8 cellular contexts compared by ENCODE assay signal in genomic region chr14:100238419-100239199, GRCh38. TPM values are rescaled to one million over a fixed set of nuclear protein-coding genes. Genes with fewer than 3 reads are reported as not detected.
DNase-seq lines count a peak whose midpoint lies in the region; ATAC-seq and TF ChIP-seq lines count a peak whose summit lies in the region.

YY1 (plus strand) TSS chr14:100239144; CDS start chr14:100239245, 101 bp downstream.

- TF ChIP-seq RAD21 in Ishikawa (IDR thresholded peaks at IDR 0.05; ENCODE audit: low read depth), result no peak

- peak; percentile 73 for ATAC-seq in GM21619 (IDR thresholded peaks at IDR 0.05; ENCODE audit: unreplicated experiment)

- TF ChIP-seq CTCF in epithelial cell of esophagus (IDR thresholded peaks at IDR 0.05; ENCODE audit: insufficient read depth, low read depth, low read length, missing control alignments), result no peak

- H3K4me3 ChIP-seq in epithelial cell of esophagus (ENCODE audit: low read length), result peak within 1 kb of the TSS; percentile 88

- no peak for TF ChIP-seq EP300 in Ishikawa (IDR thresholded peaks at IDR 0.05; ENCODE audit: borderline replicate concordance)

- peak; percentile 71 for DNase-seq in DMS153 treated with DMSO at 0.1 percent for 48 hours (lab: John Stamatoyannopoulos, UW; ENCODE audit: unreplicated experiment)
- DNase-seq in OCI-M2 (lab: John Stamatoyannopoulos, UW; ENCODE audit: unreplicated experiment), result peak; percentile 85
- DNase-seq in activated T-cell treated with anti-CD3 and anti-CD28 coated beads for 4 hours, result peak; percentile 99
- peak; percentile 99 for DNase-seq in epithelial cell of esophagus (ENCODE audit: low read depth)
- DNase-seq in mucosa of gallbladder (ENCODE audit: low spot score), result peak; percentile 99
- DNase-seq in stimulated activated CD8-positive, alpha-beta memory T cell treated with anti-CD3 and anti-CD28 coated beads, Interleukin-4, amount 100 ng/mL, for 24 hours (ENCODE audit: low read depth), result peak; percentile 99

TF ChIP-seq in Ishikawa, 13 proteins besides CTCF, POLR2A, EP300 and RAD21:
- no peak for TF ChIP-seq CEBPB (IDR thresholded peaks at IDR 0.05)
- no peak for TF ChIP-seq USF1 (IDR thresholded peaks at IDR 0.05)
- peak; percentile 57; the same call in 1 of the 2 replicates for TF ChIP-seq TAF1 (IDR thresholded peaks at IDR 0.05; ENCODE audit: low read depth)
- TF ChIP-seq ZBTB7A (IDR thresholded peaks at IDR 0.05; ENCODE audit: low read depth), result no peak
- peak; percentile 44; the same call in 1 of the 2 replicates for TF ChIP-seq YY1 (IDR thresholded peaks at IDR 0.05; ENCODE audit: low read depth)

RNA-seq across cellular contexts. Expression of gene YY1, which starts in this region (rescaled TPM):
- total RNA-seq in mucosa of gallbladder, result 63.8 TPM

Comparison
In these comparisons a context has a peak if more than half of its experiments do, and no peak if none do; other contexts are left out.
1. Peak in every context shown above with its lines: DNase-seq, ATAC-seq and H3K4me3 ChIP-seq.